ENCODE assay signal across 3 cellular contexts in the genomic region with DNA sequence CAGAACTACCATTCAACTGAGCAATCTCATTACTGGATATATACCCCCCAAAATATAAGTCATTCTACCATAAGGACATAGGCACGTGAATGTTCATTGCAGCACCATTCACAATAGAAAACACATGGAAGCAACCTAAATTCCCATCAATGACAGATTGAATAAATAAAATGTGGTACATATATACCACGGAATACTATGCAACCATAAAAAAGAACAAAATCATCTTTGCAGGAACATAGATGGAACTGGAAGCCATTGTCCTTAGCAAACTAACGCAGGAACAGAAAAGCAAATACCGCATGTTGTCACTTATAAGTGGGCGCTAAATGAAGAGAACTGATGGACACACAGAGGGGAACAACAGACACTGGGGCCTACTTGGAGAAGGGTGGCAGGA.
TF ChIP-seq lines count a peak whose summit lies in the region.

No MANE protein-coding gene starts in this region.

TF ChIP-seq in SK-N-SH treated with all-trans-retinoic acid at 6 μM for 48 hours, 23 proteins besides CTCF, POLR2A, EP300 and RAD21:
- no peak for TF ChIP-seq CSDC2 (CRISPR knock-in tag; IDR thresholded peaks at IDR 0.05)
- peak; percentile 80 for TF ChIP-seq ZNF8 (CRISPR knock-in tag; IDR thresholded peaks at IDR 0.05)

TF ChIP-seq in SK-N-SH, 30 proteins besides CTCF, POLR2A, EP300 and RAD21:
- TF ChIP-seq TAF1 (IDR thresholded peaks at IDR 0.05; ENCODE audit: borderline replicate concordance, low read depth, low read length) (no peak), EZH2phosphoT487 (IDR thresholded peaks at IDR 0.05; ENCODE audit: borderline replicate concordance, low read depth) (no peak), MEF2A (IDR thresholded peaks at IDR 0.05; ENCODE audit: borderline replicate concordance, low read depth) (no peak), FOSL2 (IDR thresholded peaks at IDR 0.05; ENCODE audit: borderline replicate concordance, low read depth) (no peak)
TF ChIP-seq in SK-N-SH: peak in this region for 0.

TF ChIP-seq in GM23338, 12 proteins besides CTCF, POLR2A, EP300 and RAD21:
- no peak for TF ChIP-seq ZNF114 (CRISPR knock-in tag; IDR thresholded peaks at IDR 0.05)
- no peak for TF ChIP-seq JUNB (IDR thresholded peaks at IDR 0.05; ENCODE audit: unreplicated experiment)
- TF ChIP-seq POLR2AphosphoS5 (IDR thresholded peaks at IDR 0.05; ENCODE audit: low read depth): no peak
- TF ChIP-seq ZNF331 (CRISPR knock-in tag; IDR thresholded peaks at IDR 0.05; ENCODE audit: low read depth): no peak
- no peak for TF ChIP-seq EZH2 (IDR thresholded peaks at IDR 0.05; ENCODE audit: low read depth, unreplicated experiment)
- TF ChIP-seq STAT1 (IDR thresholded peaks at IDR 0.05; ENCODE audit: unreplicated experiment): no peak
- TF ChIP-seq NANOG (IDR thresholded peaks at IDR 0.05; ENCODE audit: borderline replicate concordance): no peak
- no peak for TF ChIP-seq CREB1 (CRISPR knock-in tag; IDR thresholded peaks at IDR 0.05; ENCODE audit: low read depth)
- TF ChIP-seq, protein P1, sequence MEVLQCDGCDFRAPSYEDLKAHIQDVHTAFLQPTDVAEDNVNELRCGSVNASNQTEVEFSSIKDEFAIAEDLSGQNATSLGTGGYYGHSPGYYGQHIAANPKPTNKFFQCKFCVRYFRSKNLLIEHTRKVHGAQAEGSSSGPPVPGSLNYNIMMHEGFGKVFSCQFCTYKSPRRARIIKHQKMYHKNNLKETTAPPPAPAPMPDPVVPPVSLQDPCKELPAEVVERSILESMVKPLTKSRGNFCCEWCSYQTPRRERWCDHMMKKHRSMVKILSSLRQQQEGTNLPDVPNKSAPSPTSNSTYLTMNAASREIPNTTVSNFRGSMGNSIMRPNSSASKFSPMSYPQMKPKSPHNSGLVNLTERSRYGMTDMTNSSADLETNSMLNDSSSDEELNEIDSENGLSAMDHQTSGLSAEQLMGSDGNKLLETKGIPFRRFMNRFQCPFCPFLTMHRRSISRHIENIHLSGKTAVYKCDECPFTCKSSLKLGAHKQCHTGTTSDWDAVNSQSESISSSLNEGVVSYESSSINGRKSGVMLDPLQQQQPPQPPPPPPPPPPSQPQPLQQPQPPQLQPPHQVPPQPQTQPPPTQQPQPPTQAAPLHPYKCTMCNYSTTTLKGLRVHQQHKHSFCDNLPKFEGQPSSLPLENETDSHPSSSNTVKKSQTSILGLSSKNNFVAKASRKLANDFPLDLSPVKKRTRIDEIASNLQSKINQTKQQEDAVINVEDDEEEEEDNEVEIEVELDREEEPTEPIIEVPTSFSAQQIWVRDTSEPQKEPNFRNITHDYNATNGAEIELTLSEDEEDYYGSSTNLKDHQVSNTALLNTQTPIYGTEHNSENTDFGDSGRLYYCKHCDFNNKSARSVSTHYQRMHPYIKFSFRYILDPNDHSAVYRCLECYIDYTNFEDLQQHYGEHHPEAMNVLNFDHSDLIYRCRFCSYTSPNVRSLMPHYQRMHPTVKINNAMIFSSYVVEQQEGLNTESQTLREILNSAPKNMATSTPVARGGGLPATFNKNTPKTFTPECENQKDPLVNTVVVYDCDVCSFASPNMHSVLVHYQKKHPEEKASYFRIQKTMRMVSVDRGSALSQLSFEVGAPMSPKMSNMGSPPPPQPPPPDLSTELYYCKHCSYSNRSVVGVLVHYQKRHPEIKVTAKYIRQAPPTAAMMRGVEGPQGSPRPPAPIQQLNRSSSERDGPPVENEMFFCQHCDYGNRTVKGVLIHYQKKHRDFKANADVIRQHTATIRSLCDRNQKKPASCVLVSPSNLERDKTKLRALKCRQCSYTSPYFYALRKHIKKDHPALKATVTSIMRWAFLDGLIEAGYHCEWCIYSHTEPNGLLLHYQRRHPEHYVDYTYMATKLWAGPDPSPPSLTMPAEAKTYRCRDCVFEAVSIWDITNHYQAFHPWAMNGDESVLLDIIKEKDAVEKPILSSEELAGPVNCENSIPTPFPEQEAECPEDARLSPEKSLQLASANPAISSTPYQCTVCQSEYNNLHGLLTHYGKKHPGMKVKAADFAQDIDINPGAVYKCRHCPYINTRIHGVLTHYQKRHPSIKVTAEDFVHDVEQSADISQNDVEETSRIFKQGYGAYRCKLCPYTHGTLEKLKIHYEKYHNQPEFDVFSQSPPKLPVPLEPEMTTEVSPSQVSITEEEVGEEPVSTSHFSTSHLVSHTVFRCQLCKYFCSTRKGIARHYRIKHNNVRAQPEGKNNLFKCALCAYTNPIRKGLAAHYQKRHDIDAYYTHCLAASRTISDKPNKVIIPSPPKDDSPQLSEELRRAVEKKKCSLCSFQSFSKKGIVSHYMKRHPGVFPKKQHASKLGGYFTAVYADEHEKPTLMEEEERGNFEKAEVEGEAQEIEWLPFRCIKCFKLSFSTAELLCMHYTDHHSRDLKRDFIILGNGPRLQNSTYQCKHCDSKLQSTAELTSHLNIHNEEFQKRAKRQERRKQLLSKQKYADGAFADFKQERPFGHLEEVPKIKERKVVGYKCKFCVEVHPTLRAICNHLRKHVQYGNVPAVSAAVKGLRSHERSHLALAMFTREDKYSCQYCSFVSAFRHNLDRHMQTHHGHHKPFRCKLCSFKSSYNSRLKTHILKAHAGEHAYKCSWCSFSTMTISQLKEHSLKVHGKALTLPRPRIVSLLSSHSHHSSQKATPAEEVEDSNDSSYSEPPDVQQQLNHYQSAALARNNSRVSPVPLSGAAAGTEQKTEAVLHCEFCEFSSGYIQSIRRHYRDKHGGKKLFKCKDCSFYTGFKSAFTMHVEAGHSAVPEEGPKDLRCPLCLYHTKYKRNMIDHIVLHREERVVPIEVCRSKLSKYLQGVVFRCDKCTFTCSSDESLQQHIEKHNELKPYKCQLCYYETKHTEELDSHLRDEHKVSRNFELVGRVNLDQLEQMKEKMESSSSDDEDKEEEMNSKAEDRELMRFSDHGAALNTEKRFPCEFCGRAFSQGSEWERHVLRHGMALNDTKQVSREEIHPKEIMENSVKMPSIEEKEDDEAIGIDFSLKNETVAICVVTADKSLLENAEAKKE (CRISPR knock-in tag; IDR thresholded peaks at IDR 0.05): no peak
- TF ChIP-seq EZH2phosphoT487 (IDR thresholded peaks at IDR 0.05; ENCODE audit: unreplicated experiment): no peak
- TF ChIP-seq, protein P2, sequence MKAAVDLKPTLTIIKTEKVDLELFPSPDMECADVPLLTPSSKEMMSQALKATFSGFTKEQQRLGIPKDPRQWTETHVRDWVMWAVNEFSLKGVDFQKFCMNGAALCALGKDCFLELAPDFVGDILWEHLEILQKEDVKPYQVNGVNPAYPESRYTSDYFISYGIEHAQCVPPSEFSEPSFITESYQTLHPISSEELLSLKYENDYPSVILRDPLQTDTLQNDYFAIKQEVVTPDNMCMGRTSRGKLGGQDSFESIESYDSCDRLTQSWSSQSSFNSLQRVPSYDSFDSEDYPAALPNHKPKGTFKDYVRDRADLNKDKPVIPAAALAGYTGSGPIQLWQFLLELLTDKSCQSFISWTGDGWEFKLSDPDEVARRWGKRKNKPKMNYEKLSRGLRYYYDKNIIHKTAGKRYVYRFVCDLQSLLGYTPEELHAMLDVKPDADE (IDR thresholded peaks at IDR 0.05): no peak
- TF ChIP-seq, protein P3, sequence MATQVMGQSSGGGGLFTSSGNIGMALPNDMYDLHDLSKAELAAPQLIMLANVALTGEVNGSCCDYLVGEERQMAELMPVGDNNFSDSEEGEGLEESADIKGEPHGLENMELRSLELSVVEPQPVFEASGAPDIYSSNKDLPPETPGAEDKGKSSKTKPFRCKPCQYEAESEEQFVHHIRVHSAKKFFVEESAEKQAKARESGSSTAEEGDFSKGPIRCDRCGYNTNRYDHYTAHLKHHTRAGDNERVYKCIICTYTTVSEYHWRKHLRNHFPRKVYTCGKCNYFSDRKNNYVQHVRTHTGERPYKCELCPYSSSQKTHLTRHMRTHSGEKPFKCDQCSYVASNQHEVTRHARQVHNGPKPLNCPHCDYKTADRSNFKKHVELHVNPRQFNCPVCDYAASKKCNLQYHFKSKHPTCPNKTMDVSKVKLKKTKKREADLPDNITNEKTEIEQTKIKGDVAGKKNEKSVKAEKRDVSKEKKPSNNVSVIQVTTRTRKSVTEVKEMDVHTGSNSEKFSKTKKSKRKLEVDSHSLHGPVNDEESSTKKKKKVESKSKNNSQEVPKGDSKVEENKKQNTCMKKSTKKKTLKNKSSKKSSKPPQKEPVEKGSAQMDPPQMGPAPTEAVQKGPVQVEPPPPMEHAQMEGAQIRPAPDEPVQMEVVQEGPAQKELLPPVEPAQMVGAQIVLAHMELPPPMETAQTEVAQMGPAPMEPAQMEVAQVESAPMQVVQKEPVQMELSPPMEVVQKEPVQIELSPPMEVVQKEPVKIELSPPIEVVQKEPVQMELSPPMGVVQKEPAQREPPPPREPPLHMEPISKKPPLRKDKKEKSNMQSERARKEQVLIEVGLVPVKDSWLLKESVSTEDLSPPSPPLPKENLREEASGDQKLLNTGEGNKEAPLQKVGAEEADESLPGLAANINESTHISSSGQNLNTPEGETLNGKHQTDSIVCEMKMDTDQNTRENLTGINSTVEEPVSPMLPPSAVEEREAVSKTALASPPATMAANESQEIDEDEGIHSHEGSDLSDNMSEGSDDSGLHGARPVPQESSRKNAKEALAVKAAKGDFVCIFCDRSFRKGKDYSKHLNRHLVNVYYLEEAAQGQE (IDR thresholded peaks at IDR 0.05; ENCODE audit: unreplicated experiment): no peak
